Comparison of ENCODE assay signal across 6 cellular contexts in the genomic region with DNA sequence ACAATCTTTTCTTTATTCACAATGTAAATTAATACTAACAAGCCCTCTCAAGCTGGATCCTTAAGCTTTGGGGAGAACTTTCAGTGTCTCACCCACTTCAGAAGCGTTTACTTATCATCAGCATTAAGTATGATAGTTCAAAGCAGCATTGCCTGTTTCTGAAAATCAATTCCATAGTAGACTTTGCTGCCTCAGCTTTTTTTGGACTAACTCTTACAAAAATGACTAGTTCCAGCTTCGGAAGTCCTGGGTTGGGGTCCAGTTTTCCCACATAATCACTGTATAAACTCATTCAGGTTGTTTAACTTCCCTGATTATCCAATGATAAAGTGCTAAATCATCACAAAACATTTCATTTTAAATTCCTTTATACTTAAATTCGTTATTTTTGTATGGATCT.
"Had no signal": no experiment of that assay in that cellular context is flagged by ENCODE, and none has a peak within 500 bp of the region (broad histone marks: within the 10 kb centered on the region; RNA-seq: fewer than 3 reads in every experiment).

No MANE protein-coding gene starts in this region.

- FAIRE-seq: HTR-8/SVneo had no signal

- H3K4me2 ChIP-seq: KMS-11 had no signal

- H3K9ac ChIP-seq: KMS-11 had no signal

- DNase-seq: IMR-90, KBM-7, KG1 had no signal

- H3K27ac ChIP-seq: HL-60, KMS-11 had no signal
